In the genomic region with DNA sequence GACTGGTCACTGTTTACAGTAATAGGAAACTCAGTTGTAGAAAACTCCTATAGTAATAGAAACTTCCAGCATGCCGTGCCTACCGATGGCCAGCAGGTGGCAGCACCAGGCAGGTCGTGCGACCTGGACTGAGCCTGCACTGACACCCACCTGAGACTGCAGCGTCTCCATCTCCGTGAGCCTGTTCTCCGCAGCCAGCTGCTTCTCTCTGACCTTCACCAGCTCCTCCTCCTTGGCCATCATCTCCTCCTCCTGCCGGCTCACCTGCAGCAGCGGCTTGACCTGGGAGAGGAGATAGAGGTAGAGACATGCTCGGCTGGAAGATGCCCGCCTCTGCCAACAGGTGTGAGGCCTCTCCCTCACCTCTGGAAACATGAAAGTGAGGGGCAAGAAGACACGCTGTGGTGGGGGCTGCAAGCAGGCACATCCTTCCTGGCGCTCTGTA, we compare ENCODE assay signal across 1 cellular context.
TF ChIP-seq lines count a peak whose summit lies in the region.

No MANE protein-coding gene starts in this region.

TF ChIP-seq in K562, 482 proteins besides CTCF, POLR2A, EP300 and RAD21 (continued from another document):
- TF ChIP-seq, protein P1, sequence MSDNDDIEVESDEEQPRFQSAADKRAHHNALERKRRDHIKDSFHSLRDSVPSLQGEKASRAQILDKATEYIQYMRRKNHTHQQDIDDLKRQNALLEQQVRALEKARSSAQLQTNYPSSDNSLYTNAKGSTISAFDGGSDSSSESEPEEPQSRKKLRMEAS (CRISPR knock-in tag; IDR thresholded peaks at IDR 0.05), result 0 out of 2 replicates have a peak, but pooled peaks have one; percentile 23
- TF ChIP-seq, protein P2, sequence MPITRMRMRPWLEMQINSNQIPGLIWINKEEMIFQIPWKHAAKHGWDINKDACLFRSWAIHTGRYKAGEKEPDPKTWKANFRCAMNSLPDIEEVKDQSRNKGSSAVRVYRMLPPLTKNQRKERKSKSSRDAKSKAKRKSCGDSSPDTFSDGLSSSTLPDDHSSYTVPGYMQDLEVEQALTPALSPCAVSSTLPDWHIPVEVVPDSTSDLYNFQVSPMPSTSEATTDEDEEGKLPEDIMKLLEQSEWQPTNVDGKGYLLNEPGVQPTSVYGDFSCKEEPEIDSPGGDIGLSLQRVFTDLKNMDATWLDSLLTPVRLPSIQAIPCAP (CRISPR knock-in tag; IDR thresholded peaks at IDR 0.05; ENCODE audit: borderline replicate concordance), result no peak
- no peak for TF ChIP-seq NCOA4 (IDR thresholded peaks at IDR 0.05; ENCODE audit: partially characterized antibody)
- no peak for TF ChIP-seq ZNF431 (CRISPR knock-in tag; IDR thresholded peaks at IDR 0.05)
- no peak for TF ChIP-seq SP1 (CRISPR knock-in tag; IDR thresholded peaks at IDR 0.05)
- TF ChIP-seq HDAC8 (tag; IDR thresholded peaks at IDR 0.05), result no peak
- no peak for TF ChIP-seq NRF1 (conservative IDR thresholded peaks at IDR 0.05 in 1 of 2, IDR thresholded peaks at IDR 0.05 in 1 of 2)
- peak; percentile 81; the same call in 1 of the 2 replicates for TF ChIP-seq STAG1 (CRISPR knock-in tag; IDR thresholded peaks at IDR 0.05; ENCODE audit: borderline replicate concordance)
- no peak for TF ChIP-seq ZNF347 (CRISPR knock-in tag; IDR thresholded peaks at IDR 0.05; ENCODE audit: low read depth)
- TF ChIP-seq, protein P3, sequence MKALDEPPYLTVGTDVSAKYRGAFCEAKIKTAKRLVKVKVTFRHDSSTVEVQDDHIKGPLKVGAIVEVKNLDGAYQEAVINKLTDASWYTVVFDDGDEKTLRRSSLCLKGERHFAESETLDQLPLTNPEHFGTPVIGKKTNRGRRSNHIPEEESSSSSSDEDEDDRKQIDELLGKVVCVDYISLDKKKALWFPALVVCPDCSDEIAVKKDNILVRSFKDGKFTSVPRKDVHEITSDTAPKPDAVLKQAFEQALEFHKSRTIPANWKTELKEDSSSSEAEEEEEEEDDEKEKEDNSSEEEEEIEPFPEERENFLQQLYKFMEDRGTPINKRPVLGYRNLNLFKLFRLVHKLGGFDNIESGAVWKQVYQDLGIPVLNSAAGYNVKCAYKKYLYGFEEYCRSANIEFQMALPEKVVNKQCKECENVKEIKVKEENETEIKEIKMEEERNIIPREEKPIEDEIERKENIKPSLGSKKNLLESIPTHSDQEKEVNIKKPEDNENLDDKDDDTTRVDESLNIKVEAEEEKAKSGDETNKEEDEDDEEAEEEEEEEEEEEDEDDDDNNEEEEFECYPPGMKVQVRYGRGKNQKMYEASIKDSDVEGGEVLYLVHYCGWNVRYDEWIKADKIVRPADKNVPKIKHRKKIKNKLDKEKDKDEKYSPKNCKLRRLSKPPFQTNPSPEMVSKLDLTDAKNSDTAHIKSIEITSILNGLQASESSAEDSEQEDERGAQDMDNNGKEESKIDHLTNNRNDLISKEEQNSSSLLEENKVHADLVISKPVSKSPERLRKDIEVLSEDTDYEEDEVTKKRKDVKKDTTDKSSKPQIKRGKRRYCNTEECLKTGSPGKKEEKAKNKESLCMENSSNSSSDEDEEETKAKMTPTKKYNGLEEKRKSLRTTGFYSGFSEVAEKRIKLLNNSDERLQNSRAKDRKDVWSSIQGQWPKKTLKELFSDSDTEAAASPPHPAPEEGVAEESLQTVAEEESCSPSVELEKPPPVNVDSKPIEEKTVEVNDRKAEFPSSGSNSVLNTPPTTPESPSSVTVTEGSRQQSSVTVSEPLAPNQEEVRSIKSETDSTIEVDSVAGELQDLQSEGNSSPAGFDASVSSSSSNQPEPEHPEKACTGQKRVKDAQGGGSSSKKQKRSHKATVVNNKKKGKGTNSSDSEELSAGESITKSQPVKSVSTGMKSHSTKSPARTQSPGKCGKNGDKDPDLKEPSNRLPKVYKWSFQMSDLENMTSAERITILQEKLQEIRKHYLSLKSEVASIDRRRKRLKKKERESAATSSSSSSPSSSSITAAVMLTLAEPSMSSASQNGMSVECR (CRISPR knock-in tag; IDR thresholded peaks at IDR 0.05), result peak; percentile 22; the same call in 1 of the 2 replicates
- TF ChIP-seq, protein P4, sequence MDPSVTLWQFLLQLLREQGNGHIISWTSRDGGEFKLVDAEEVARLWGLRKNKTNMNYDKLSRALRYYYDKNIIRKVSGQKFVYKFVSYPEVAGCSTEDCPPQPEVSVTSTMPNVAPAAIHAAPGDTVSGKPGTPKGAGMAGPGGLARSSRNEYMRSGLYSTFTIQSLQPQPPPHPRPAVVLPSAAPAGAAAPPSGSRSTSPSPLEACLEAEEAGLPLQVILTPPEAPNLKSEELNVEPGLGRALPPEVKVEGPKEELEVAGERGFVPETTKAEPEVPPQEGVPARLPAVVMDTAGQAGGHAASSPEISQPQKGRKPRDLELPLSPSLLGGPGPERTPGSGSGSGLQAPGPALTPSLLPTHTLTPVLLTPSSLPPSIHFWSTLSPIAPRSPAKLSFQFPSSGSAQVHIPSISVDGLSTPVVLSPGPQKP (CRISPR knock-in tag; IDR thresholded peaks at IDR 0.05), result no peak
- TF ChIP-seq POLR2B (IDR thresholded peaks at IDR 0.05; ENCODE audit: low read depth, partially characterized antibody), result peak; percentile 22
- TF ChIP-seq CREM (IDR thresholded peaks at IDR 0.05; ENCODE audit: low read depth), result 0 out of 2 replicates have a peak, but pooled peaks have one; percentile 37
- TF ChIP-seq, protein P5, sequence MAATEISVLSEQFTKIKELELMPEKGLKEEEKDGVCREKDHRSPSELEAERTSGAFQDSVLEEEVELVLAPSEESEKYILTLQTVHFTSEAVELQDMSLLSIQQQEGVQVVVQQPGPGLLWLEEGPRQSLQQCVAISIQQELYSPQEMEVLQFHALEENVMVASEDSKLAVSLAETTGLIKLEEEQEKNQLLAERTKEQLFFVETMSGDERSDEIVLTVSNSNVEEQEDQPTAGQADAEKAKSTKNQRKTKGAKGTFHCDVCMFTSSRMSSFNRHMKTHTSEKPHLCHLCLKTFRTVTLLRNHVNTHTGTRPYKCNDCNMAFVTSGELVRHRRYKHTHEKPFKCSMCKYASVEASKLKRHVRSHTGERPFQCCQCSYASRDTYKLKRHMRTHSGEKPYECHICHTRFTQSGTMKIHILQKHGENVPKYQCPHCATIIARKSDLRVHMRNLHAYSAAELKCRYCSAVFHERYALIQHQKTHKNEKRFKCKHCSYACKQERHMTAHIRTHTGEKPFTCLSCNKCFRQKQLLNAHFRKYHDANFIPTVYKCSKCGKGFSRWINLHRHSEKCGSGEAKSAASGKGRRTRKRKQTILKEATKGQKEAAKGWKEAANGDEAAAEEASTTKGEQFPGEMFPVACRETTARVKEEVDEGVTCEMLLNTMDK (IDR thresholded peaks at IDR 0.05; ENCODE audit: borderline replicate concordance, insufficient read depth, low read depth, low read length, poor library complexity, severe bottlenecking), result peak; percentile 67
- 0 out of 2 replicates have a peak, but pooled peaks have one; percentile 31 for TF ChIP-seq CTBP1 (IDR thresholded peaks at IDR 0.05; ENCODE audit: borderline replicate concordance)
